Comparison of ENCODE assay signal across 8 cellular contexts in genomic region chr10:71974489-71975011, GRCh38. TPM values are rescaled to one million over a fixed set of nuclear protein-coding genes. Genes with fewer than 3 reads are reported as not detected.
DNase-seq lines count a peak whose midpoint lies in the region; ATAC-seq and TF ChIP-seq lines count a peak whose summit lies in the region.

No MANE protein-coding gene starts in this region.

- H3K9ac ChIP-seq in muscle layer of colon (ENCODE audit: low read length), result no peak overlapping the region

- H3K4me1 ChIP-seq in muscle layer of colon (ENCODE audit: insufficient read depth, low read length), result peaks cover 98% of the 10 kb centered on the region

- DNase-seq in GM10248 (ENCODE audit: extremely low spot score), result peak; percentile 79
- DNase-seq in activated naive CD8-positive, alpha-beta T cell treated with anti-CD3 and anti-CD28 coated beads, Interleukin-2, amount 50 U/mL, for 24 hours, result peak; percentile 69
- DNase-seq in type B pancreatic cell (ENCODE audit: extremely low spot score, unreplicated experiment), result no peak
- no peak for DNase-seq in inferior parietal cortex (ENCODE audit: extremely low spot score)
- DNase-seq in NCI-H2029 treated with DMSO at 0.1 percent for 48 hours (lab: John Stamatoyannopoulos, UW), result no peak

- no peaks in the 10 kb centered on the region for H3K9me3 ChIP-seq in muscle layer of colon (ENCODE audit: low read length)

- POLR2A ChIA-PET in GM10248 (lab: Yijun Ruan, JAX), result no interaction called here

- TF ChIP-seq CTCF in GM10248 (IDR thresholded peaks at IDR 0.05; ENCODE audit: control extremely low read depth, extremely low read depth, low read depth, missing control alignments), result no peak
- TF ChIP-seq CTCF in type B pancreatic cell (conservative IDR thresholded peaks at IDR 0.05), result no peak

- H3K36me3 ChIP-seq in muscle layer of colon (ENCODE audit: insufficient read depth, low read length), result no peaks in the 10 kb centered on the region

- H3K36me3 Mint-ChIP-seq in activated naive CD8-positive, alpha-beta T cell treated with anti-CD3 and anti-CD28 coated beads, Interleukin-2, amount 50 U/mL, for 24 hours (ENCODE audit: low read depth), result no peaks in the 10 kb centered on the region
- no peaks in the 10 kb centered on the region for H3K36me3 Mint-ChIP-seq in type B pancreatic cell

- H3K27me3 Mint-ChIP-seq in activated naive CD8-positive, alpha-beta T cell treated with anti-CD3 and anti-CD28 coated beads, Interleukin-2, amount 50 U/mL, for 24 hours, result peaks cover 5% of the 10 kb centered on the region
- H3K27me3 Mint-ChIP-seq in type B pancreatic cell, result no peaks in the 10 kb centered on the region

- no peak overlapping the region for H3K4me3 ChIP-seq in muscle layer of colon (ENCODE audit: low read depth in 1 of 2, low read length in 2 of 2)

- peak overlapping the region; percentile 89 for H3K27ac Mint-ChIP-seq in activated naive CD8-positive, alpha-beta T cell treated with anti-CD3 and anti-CD28 coated beads, Interleukin-2, amount 50 U/mL, for 24 hours
- peak overlapping the region; percentile 30 for H3K27ac Mint-ChIP-seq in type B pancreatic cell

- H3K27ac ChIP-seq in muscle layer of colon (ENCODE audit: low read depth, low read length), result peak overlapping the region; percentile 77

- peak overlapping the region; percentile 49 for H3K4me3 Mint-ChIP-seq in activated naive CD8-positive, alpha-beta T cell treated with anti-CD3 and anti-CD28 coated beads, Interleukin-2, amount 50 U/mL, for 24 hours
- peak overlapping the region; percentile 6 for H3K4me3 Mint-ChIP-seq in type B pancreatic cell

- H3K4me1 Mint-ChIP-seq in activated naive CD8-positive, alpha-beta T cell treated with anti-CD3 and anti-CD28 coated beads, Interleukin-2, amount 50 U/mL, for 24 hours, result peaks cover 55% of the 10 kb centered on the region
- H3K4me1 Mint-ChIP-seq in type B pancreatic cell (ENCODE audit: unreplicated experiment), result peaks cover 72% of the 10 kb centered on the region

- H3K9me3 Mint-ChIP-seq in activated naive CD8-positive, alpha-beta T cell treated with anti-CD3 and anti-CD28 coated beads, Interleukin-2, amount 50 U/mL, for 24 hours, result no peaks in the 10 kb centered on the region
- no peaks in the 10 kb centered on the region for H3K9me3 Mint-ChIP-seq in type B pancreatic cell

- ATAC-seq in HG02981 (IDR thresholded peaks at IDR 0.05; ENCODE audit: unreplicated experiment), result peak; percentile 59
- peak; percentile 91 for ATAC-seq in activated naive CD8-positive, alpha-beta T cell treated with anti-CD3 and anti-CD28 coated beads, Interleukin-2, amount 50 U/mL, for 24 hours
- ATAC-seq in HG03108 (IDR thresholded peaks at IDR 0.05; ENCODE audit: unreplicated experiment), result no peak

- H3K27me3 ChIP-seq in muscle layer of colon (ENCODE audit: control insufficient read depth in 1 of 2, insufficient read depth in 2 of 2, low read length in 2 of 2), result no peaks in the 10 kb centered on the region

- CTCF ChIA-PET in GM10248 (lab: Yijun Ruan, JAX), result interaction anchor here (1.1 to 1.5 kb wide), 6 partner anchors 10 to 78 kb away, joined by 3 to 8 read pairs (median 4); no protein-coding TSS in a partner anchor

RNA-seq across cellular contexts. Expression of gene CHST3, which starts 10.4 kb away (rescaled TPM):
- total RNA-seq in type B pancreatic cell (ENCODE audit: low replicate concordance), result 11.8 and 21.7 TPM in 2 replicates

Comparison
In these comparisons a context has a peak if more than half of its experiments do, and no peak if none do; other contexts are left out.
1. DNase-seq: peak in GM10248 (single experiment) and activated naive CD8-positive, alpha-beta T cell treated with anti-CD3 and anti-CD28 coated beads, Interleukin-2, amount 50 U/mL, for 24 hours (single experiment); none in type B pancreatic cell (single experiment), inferior parietal cortex (single experiment) and NCI-H2029 treated with DMSO at 0.1 percent for 48 hours (single experiment).